Comparison of ENCODE assay signal across 35 cellular contexts in the genomic region with DNA sequence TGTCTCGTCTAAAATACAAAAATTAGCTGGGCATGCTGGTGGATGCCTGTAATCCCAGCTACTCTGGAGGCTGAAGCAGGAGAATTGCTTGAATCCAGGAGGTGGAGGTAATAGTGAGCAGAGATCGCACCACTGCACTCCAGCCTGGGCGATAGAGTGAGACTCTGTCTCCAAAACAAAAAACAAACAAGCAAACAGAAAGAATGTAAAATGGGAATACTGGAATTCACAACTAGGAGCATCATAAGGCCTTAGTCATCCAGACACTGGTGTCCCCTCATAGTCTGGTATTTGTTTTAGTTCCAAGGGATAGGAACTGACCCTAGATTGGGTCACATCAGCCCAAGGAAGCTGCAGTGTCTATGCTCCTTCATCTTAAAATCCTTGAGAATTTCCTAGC.
"Had no signal": no experiment of that assay in that cellular context is flagged by ENCODE, and none has a peak within 500 bp of the region (broad histone marks: within the 10 kb centered on the region; RNA-seq: fewer than 3 reads in every experiment).

No MANE protein-coding gene starts in this region.

- H3K4me2 ChIP-seq: KMS-11 had no signal

- H3K36me3 ChIP-seq: MG63 had no signal

- DNase-seq: Kasumi-1, MG63, MM.1S, MV-4-11, NCI-H1048, NCI-H1092, NCI-H1092 treated with DMSO at 0.1 percent for 48 hours, NCI-H1105, NCI-H1105 treated with DMSO at 0.1 percent for 48 hours, NCI-H1417, NCI-H1417 treated with DMSO at 0.1 percent for 48 hours, NCI-H1436, NCI-H1436 treated with DMSO at 0.1 percent for 48 hours, NCI-H146, NCI-H1694, NCI-H1694 treated with DMSO at 0.1 percent for 48 hours, NCI-H187, NCI-H187 treated with DMSO at 0.1 percent for 48 hours, NCI-H1930, NCI-H2029, NCI-H2029 treated with DMSO at 0.1 percent for 48 hours, NCI-H2081, NCI-H2081 treated with DMSO at 0.1 percent for 48 hours, NCI-H2107, NCI-H2171, NCI-H2171 treated with DMSO at 0.1 percent for 48 hours, NCI-H2227 treated with DMSO at 0.1 percent for 48 hours, NCI-H226, NCI-H345, NCI-H446, NCI-H446 treated with DMSO at 0.1 percent for 48 hours, NCI-H510A, NCI-H510A treated with DMSO at 0.1 percent for 48 hours, NCI-H524 had no signal

- H3K9ac ChIP-seq: KMS-11 had no signal

- H3K27me3 ChIP-seq: MG63 had no signal

- H3K4me3 ChIP-seq: MG63 had no signal

- H3K27ac ChIP-seq: KMS-11 had no signal

- H3K9me3 ChIP-seq: MG63 had no signal
